Comparison of ENCODE assay signal across 14 cellular contexts in genomic region chr7:78620931-78621330, GRCh38.
DNase-seq lines count a peak whose midpoint lies in the region; FAIRE-seq and TF ChIP-seq lines count a peak whose summit lies in the region.
"Had no signal": no experiment of that assay in that cellular context is flagged by ENCODE, and none has a peak within 500 bp of the region (broad histone marks: within the 10 kb centered on the region; RNA-seq: fewer than 3 reads in every experiment).

No MANE protein-coding gene starts in this region.

- H3K4me1 ChIP-seq in adrenal gland (replicated peaks in 1 of 2), result no peaks in the 10 kb centered on the region
- H3K4me1 ChIP-seq: SJSA1, thyroid gland had no signal

- no peak overlapping the region for H3K27ac ChIP-seq in adrenal gland
- H3K27ac ChIP-seq: SJSA1, skin epidermis, thyroid gland had no signal

- TF ChIP-seq POLR2A in GM12891 (IDR thresholded peaks at IDR 0.05; ENCODE audit: low read depth, low read length) (no peak), adrenal gland (IDR thresholded peaks at IDR 0.05) (no peak)

- H3K9me3 ChIP-seq in adrenal gland (replicated peaks in 1 of 3), result no peaks in the 10 kb centered on the region
- H3K9me3 ChIP-seq: MG63, SJSA1, thyroid gland had no signal

- H3K36me3 ChIP-seq in adrenal gland (replicated peaks in 1 of 2), result no peaks in the 10 kb centered on the region
- H3K36me3 ChIP-seq: MG63, SJSA1, thyroid gland had no signal

- FAIRE-seq in GM12891 (lab: Jason Lieb, UNC), result peak; percentile 69

- in situ Hi-C loops in T47D (cut with HindIII; ENCODE audit: low pct_unique_long_range_greater_than_20kb, low sequenced_read_pairs), result no loop called here

- DNase-seq in GM12891 (ENCODE audit: insufficient read length, low spot score), result no peak
- peak; percentile 27 for DNase-seq in NAMALWA (ENCODE audit: low spot score)
- peak; percentile 27 to 84 for DNase-seq in T47D (ENCODE audit: low read depth in 1 of 2, low spot score in 1 of 2)
- peak; percentile 35 for DNase-seq in kidney tubule cell (ENCODE audit: low spot score)
- DNase-seq in activated gamma-delta T cell treated with Interleukin-2 at 50 U/mL for 16 hours, result no peak
- no peak for DNase-seq in NCI-H510A (lab: John Stamatoyannopoulos, UW)
- no peak for DNase-seq in NCI-H2081 (lab: John Stamatoyannopoulos, UW)
- DNase-seq in adrenal gland, result no peak
- DNase-seq: activated CD4-positive, alpha-beta T cell treated with anti-CD3 and anti-CD28 coated beads for 1 hour; MG63; NCI-H2227 treated with DMSO at 0.1 percent for 48 hours had no signal

- WGBS in adrenal gland, 4 donors, result 55 to 80% (median 57%) methylated on average over 2 of the region's 2 CpGs

- H3K27me3 ChIP-seq in adrenal gland, result no peaks in the 10 kb centered on the region
- H3K27me3 ChIP-seq: MG63, SJSA1, thyroid gland had no signal

- intact Hi-C loops in adrenal gland (cut with DNase I), result no loop called here

- no peak overlapping the region for H3K4me3 ChIP-seq in adrenal gland
- H3K4me3 ChIP-seq: MG63, SJSA1, skin epidermis, thyroid gland had no signal

- no peak for TF ChIP-seq CTCF in adrenal gland (IDR thresholded peaks at IDR 0.05)

TF ChIP-seq in GM12891, 5 proteins besides CTCF, POLR2A, EP300 and RAD21:
- no peak for TF ChIP-seq TAF1 (IDR thresholded peaks at IDR 0.05; ENCODE audit: low read depth, low read length)
- TF ChIP-seq POU2F2 (IDR thresholded peaks at IDR 0.05; ENCODE audit: low read depth, low read length), result no peak
- no peak for TF ChIP-seq POLR2AphosphoS5 (IDR thresholded peaks at IDR 0.05; ENCODE audit: low read depth, low read length)
- TF ChIP-seq SPI1 (IDR thresholded peaks at IDR 0.05; ENCODE audit: low read depth, low read length), result no peak
- TF ChIP-seq PAX5 (IDR thresholded peaks at IDR 0.05; ENCODE audit: insufficient read depth, low read length, severe bottlenecking), result no peak

Comparison
In these comparisons a context has a peak if more than half of its experiments do, and no peak if none do; other contexts are left out.
1. DNase-seq: peak in NAMALWA (single experiment), T47D (2 of 2) and kidney tubule cell (single experiment); none in GM12891 (single experiment), activated gamma-delta T cell treated with Interleukin-2 at 50 U/mL for 16 hours (single experiment), NCI-H510A (single experiment), NCI-H2081 (0 of 2) and adrenal gland (0 of 7).